ENCODE assay signal across 8 cellular contexts in genomic region chr7:97927797-97928748, GRCh38. TPM values are rescaled to one million over a fixed set of nuclear protein-coding genes. Genes with fewer than 3 reads are reported as not detected.
DNase-seq lines count a peak whose midpoint lies in the region; FAIRE-seq and TF ChIP-seq lines count a peak whose summit lies in the region.
"Not testable (repeated sequence)": the region's sequence is repeated elsewhere in the genome, so short reads cannot be mapped to it uniquely, and the experiment has no call there.

No MANE protein-coding gene starts in this region.

- not testable (repeated sequence) for H3K4me2 ChIP-seq in Karpas-422 (ENCODE audit: low read depth, low read length, poor library complexity, severe bottlenecking)

- H3K9me3 ChIP-seq in Karpas-422 (ENCODE audit: low read length); ectodermal cell (ENCODE audit: control insufficient read depth, low read length); kidney (ENCODE audit: control insufficient read depth in 1 of 2, low read length in 2 of 2); thyroid gland: not testable (repeated sequence)

- H3K27ac ChIP-seq in Karpas-422 (ENCODE audit: low read length); ectodermal cell (ENCODE audit: insufficient read depth, low read depth, low read length, poor library complexity, severe bottlenecking); kidney (ENCODE audit: low read depth in 2 of 2, low read length in 2 of 2); thyroid gland: not testable (repeated sequence)

- TF ChIP-seq CTCF in kidney (IDR thresholded peaks at IDR 0.05; ENCODE audit: borderline replicate concordance, extremely low read depth, insufficient read depth) = peak; percentile 69
- TF ChIP-seq CTCF in thyroid gland (IDR thresholded peaks at IDR 0.05) = peak; percentile 11 to 95 (median 68)

- intact Hi-C loops in kidney (cut with DNase I); thyroid gland (cut with DNase I): not testable (repeated sequence)

- DNase-seq in EL (peak; percentile 24), Karpas-422 (peak; percentile 76), RPMI8226 (peak; percentile 62), kidney (peak; percentile 73), thyroid gland (peak; percentile 44 to 52)
- DNase-seq in activated T-cell treated with anti-CD3 and anti-CD28 coated beads, Interleukin-2, amount 50 U/mL, for 1 hour = peak; percentile 78
- not testable (repeated sequence) for DNase-seq in skeletal muscle cell (ENCODE audit: low read depth)

- not testable (repeated sequence) for H3K4me3 ChIP-seq in Karpas-422 (ENCODE audit: low read length); kidney (ENCODE audit: low read length in 2 of 2)
- H3K4me3 ChIP-seq in ectodermal cell (ENCODE audit: insufficient read depth, low read depth, low read length) (peak overlapping the region; percentile 46), skeletal muscle cell (ENCODE audit: low read depth, low read length) (peak overlapping the region; percentile 47), thyroid gland (replicated peaks in 1 of 3) (peak overlapping the region in 1 of 3 donors; percentile 41)

- not testable (repeated sequence) for H3K9me2 ChIP-seq in Karpas-422 (replicated peaks; ENCODE audit: insufficient read depth, low read length)

- not testable (repeated sequence) for H2AFZ ChIP-seq in Karpas-422 (ENCODE audit: low read length)

- not testable (repeated sequence) for H4K20me1 ChIP-seq in Karpas-422 (ENCODE audit: insufficient read depth, low read depth, low read length)

- FAIRE-seq in kidney (lab: Jason Lieb, UNC) = not testable (repeated sequence)

- 3 to 4% methylated on average over 66 to 76 of the region's 80 CpGs for WGBS in ectodermal cell, 2 experiments
- WGBS in thyroid gland, 2 donors = 2 to 6% methylated on average over 7 to 29 of the region's 80 CpGs

- H3K4me1 ChIP-seq in Karpas-422 (ENCODE audit: low read length); ectodermal cell (ENCODE audit: control insufficient read depth, insufficient read depth, low read length); kidney (ENCODE audit: control insufficient read depth in 1 of 2, insufficient read depth in 1 of 2, low read depth in 1 of 2, low read length in 2 of 2); thyroid gland: not testable (repeated sequence)

- H3K79me2 ChIP-seq in Karpas-422 (ENCODE audit: low read length) = not testable (repeated sequence)

- not testable (repeated sequence) for TF ChIP-seq POLR2A in thyroid gland (IDR thresholded peaks at IDR 0.05)

- not testable (repeated sequence) for H3K36me3 ChIP-seq in Karpas-422 (ENCODE audit: insufficient read depth, low read length); ectodermal cell (ENCODE audit: control insufficient read depth, insufficient read depth, low read length); kidney (ENCODE audit: control insufficient read depth in 1 of 2, insufficient read depth in 2 of 2, low read length in 2 of 2); thyroid gland

- not testable (repeated sequence) for H3K27me3 ChIP-seq in Karpas-422 (ENCODE audit: low read length); thyroid gland
- H3K27me3 ChIP-seq in ectodermal cell (ENCODE audit: control insufficient read depth, insufficient read depth, low read length, poor library complexity, severe bottlenecking) = peaks cover 10% of the 10 kb centered on the region

- H3K9ac ChIP-seq in Karpas-422 (ENCODE audit: low read length); kidney (ENCODE audit: low read length in 2 of 2): not testable (repeated sequence)

RNA-seq across cellular contexts. Expression of gene ASNS, which starts 55.9 kb away (rescaled TPM):
- total RNA-seq in Karpas-422 (2014; rRNA removed; shearing (Covaris generic); ENCODE audit: low replicate concordance) = 313 and 501 TPM in 2 replicates
- 45.9 TPM for polyA plus RNA-seq in ectodermal cell (2013, experiment 1 of 4)
- polyA plus RNA-seq in ectodermal cell (2013, experiment 2 of 4) = 54.1 TPM
- polyA plus RNA-seq in ectodermal cell (2013, experiment 3 of 4) = 51.6 TPM
- 53.8 TPM for polyA plus RNA-seq in ectodermal cell (2013, experiment 4 of 4)
- 34.1 TPM for total RNA-seq in kidney
- polyA plus RNA-seq in kidney (ENCODE audit: insufficient read depth, low read depth, low replicate concordance) = 15.7 TPM
- 10 to 100 TPM; 16.4 to 84.2 (median 20.3) TPM for total RNA-seq in thyroid gland
